ENCODE assay signal across 12 cellular contexts in genomic region chr6:1701668-1702353, GRCh38.
DNase-seq lines count a peak whose midpoint lies in the region; ATAC-seq, FAIRE-seq and TF ChIP-seq lines count a peak whose summit lies in the region.
"Had no signal": no experiment of that assay in that cellular context is flagged by ENCODE, and none has a peak within 500 bp of the region (broad histone marks: within the 10 kb centered on the region; RNA-seq: fewer than 3 reads in every experiment).

No MANE protein-coding gene starts in this region.

- intact Hi-C loops in mammary epithelial cell (cut with micrococcal nuclease): no loop called here
- intact Hi-C loops in breast epithelium (cut with DNase I; ENCODE audit: low total_unique reads): no loop called here
- intact Hi-C loops in aorta (cut with DNase I): loop anchor here (5.0 to 10.0 kb wide), 5 partner anchors 63 to 393 kb away; no protein-coding TSS in a partner anchor

- H4K20me1 ChIP-seq in mammary epithelial cell (ENCODE audit: insufficient read depth, low read length): no peaks in the 10 kb centered on the region

- dilution Hi-C loops in mammary epithelial cell (cut with HindIII; ENCODE audit: low sequenced_read_pairs): no loop called here

- H3K9ac ChIP-seq in mammary epithelial cell (ENCODE audit: insufficient read depth, low read length) (peak overlapping the region; percentile 58), mesenchymal stem cell (ENCODE audit: low read length) (peak overlapping the region; percentile 73)

- no peak overlapping the region for H3K4ac ChIP-seq in mesenchymal stem cell (ENCODE audit: low read depth in 1 of 2, low read length in 2 of 2)

- no peak overlapping the region for H3K14ac ChIP-seq in mesenchymal stem cell (ENCODE audit: low read length in 2 of 2)

- WGBS in mammary epithelial cell (ENCODE audit: low coverage, missing lambda C conversion rate): 29% methylated on average over 11 of the region's 12 CpGs
- 71% methylated on average over 11 of the region's 12 CpGs for WGBS in mesenchymal stem cell
- WGBS in aorta, 2 donors: 5 to 6% methylated on average over 12 of the region's 12 CpGs

- no TSS peak for BruUV-seq in mammary epithelial cell (replicated peaks; lab: Mats Ljungman, UMichigan)

- H2AK5ac ChIP-seq in mesenchymal stem cell (ENCODE audit: low read length, severe bottlenecking): no peak overlapping the region

- peak overlapping the region; percentile 77 for H3K27ac ChIP-seq in mammary epithelial cell (ENCODE audit: insufficient read depth, low read depth, low read length)
- H3K27ac ChIP-seq in breast epithelium: no peak overlapping the region
- peak overlapping the region; percentile 91 for H3K27ac ChIP-seq in mesenchymal stem cell (ENCODE audit: low read length, poor library complexity, severe bottlenecking)
- H3K27ac ChIP-seq in aorta (ENCODE audit: low read depth in 1 of 2, low read length in 2 of 2): peak overlapping the region; percentile 91 to 92

- no peak overlapping the region for H2BK15ac ChIP-seq in mesenchymal stem cell (ENCODE audit: low read depth, poor library complexity, severe bottlenecking)

- no peak for TF ChIP-seq CTCF in mammary epithelial cell (conservative IDR thresholded peaks at IDR 0.05 in 1 of 2, IDR thresholded peaks at IDR 0.05 in 1 of 2; ENCODE audit: extremely low read depth in 1 of 2, insufficient read depth in 1 of 2, low read depth in 1 of 2, low read length in 2 of 2)
- TF ChIP-seq CTCF in breast epithelium (IDR thresholded peaks at IDR 0.05): no peak
- no peak for TF ChIP-seq CTCF in choroid plexus epithelial cell (conservative IDR thresholded peaks at IDR 0.05; ENCODE audit: low read depth, low read length)
- no peak for TF ChIP-seq CTCF in GM13977 (IDR thresholded peaks at IDR 0.05; ENCODE audit: extremely low read depth, insufficient read depth, missing control alignments)

- no peaks in the 10 kb centered on the region for H3K79me2 ChIP-seq in mammary epithelial cell (ENCODE audit: insufficient read depth, low read length)

- CTCF ChIA-PET in mammary epithelial cell (lab: Charles Lee; ENCODE audit: low non-redundant PET): no interaction called here

- no peaks in the 10 kb centered on the region for H3K36me3 ChIP-seq in mammary epithelial cell (ENCODE audit: insufficient read depth, low read length)
- no peaks in the 10 kb centered on the region for H3K36me3 ChIP-seq in breast epithelium
- peaks cover 0 to 3% of the 10 kb centered on the region in 2 experiments for H3K36me3 ChIP-seq in mesenchymal stem cell (ENCODE audit: control insufficient read depth in 1 of 2, insufficient read depth in 2 of 2, low read depth in 1 of 2, low read length in 2 of 2)
- H3K36me3 ChIP-seq in aorta (ENCODE audit: control insufficient read depth in 1 of 2, insufficient read depth in 2 of 2, low read length in 1 of 2): no peaks in the 10 kb centered on the region

- H3K4me2 ChIP-seq in mammary epithelial cell (ENCODE audit: insufficient read depth, low read depth, low read length) (peak overlapping the region; percentile 64), mesenchymal stem cell (ENCODE audit: low read length, poor library complexity, severe bottlenecking) (peak overlapping the region; percentile 31)

- in situ Hi-C loops in mammary epithelial cell (cut with MboI; ENCODE audit: low sequenced_read_pairs in 2 of 2) (no loop called here), GM13977 (cut with MboI; ENCODE audit: low pct_unique_long_range_greater_than_20kb, low sequenced_read_pairs, unreplicated experiment) (no loop called here)

- peak; percentile 77 for ATAC-seq in aorta (ENCODE audit: low FRiP score)

- H2BK5ac ChIP-seq in mesenchymal stem cell (ENCODE audit: low read depth, low read length, poor library complexity, severe bottlenecking): no peak overlapping the region

- H3K27me3 ChIP-seq in mammary epithelial cell (ENCODE audit: insufficient read depth, low read length) (no peaks in the 10 kb centered on the region), breast epithelium (no peaks in the 10 kb centered on the region), mesenchymal stem cell (ENCODE audit: control insufficient read depth in 1 of 2, insufficient read depth in 1 of 2, low read length in 2 of 2) (no peaks in the 10 kb centered on the region), aorta (ENCODE audit: control insufficient read depth in 1 of 2, insufficient read depth in 2 of 2, low read length in 1 of 2) (no peaks in the 10 kb centered on the region)

- peaks cover 41% of the 10 kb centered on the region for H3K4me1 ChIP-seq in mammary epithelial cell (ENCODE audit: insufficient read depth, low read length)
- no peaks in the 10 kb centered on the region for H3K4me1 ChIP-seq in breast epithelium
- H3K4me1 ChIP-seq in mesenchymal stem cell (ENCODE audit: control insufficient read depth, insufficient read depth, low read depth, low read length): peaks cover 18% of the 10 kb centered on the region
- H3K4me1 ChIP-seq in aorta (ENCODE audit: control insufficient read depth in 1 of 2, insufficient read depth in 2 of 2, low read length in 2 of 2): peaks cover 0 to 18% of the 10 kb centered on the region in 2 donors

- no peaks in the 10 kb centered on the region for H3K9me3 ChIP-seq in mammary epithelial cell (replicated peaks; ENCODE audit: insufficient read depth, low read length)
- H3K9me3 ChIP-seq in breast epithelium: no peaks in the 10 kb centered on the region
- H3K9me3 ChIP-seq in mesenchymal stem cell (ENCODE audit: control insufficient read depth, low read length): no peaks in the 10 kb centered on the region
- H3K9me3 ChIP-seq in aorta (ENCODE audit: control insufficient read depth, low read length): no peaks in the 10 kb centered on the region

- no peak overlapping the region for H2BK12ac ChIP-seq in mesenchymal stem cell (ENCODE audit: low read length in 2 of 2)

- FAIRE-seq in GM19239 (lab: Jason Lieb, UNC): no peak
- FAIRE-seq: endometrium had no signal

- H3K79me1 ChIP-seq in mesenchymal stem cell (replicated peaks; ENCODE audit: low read length, poor library complexity, severe bottlenecking): no peaks in the 10 kb centered on the region

- TF ChIP-seq POLR2A in breast epithelium (IDR thresholded peaks at IDR 0.05): no peak

- H3K23ac ChIP-seq in mesenchymal stem cell (ENCODE audit: low read length in 2 of 2): no peak overlapping the region

- no peak overlapping the region for H4K8ac ChIP-seq in mesenchymal stem cell (ENCODE audit: low read length)

- peak overlapping the region in 1 of 3 experiments; percentile 24 for H3K4me3 ChIP-seq in mammary epithelial cell (replicated peaks in 1 of 3; ENCODE audit: insufficient read depth in 1 of 3, low read depth in 2 of 3, low read length in 3 of 3)
- H3K4me3 ChIP-seq in breast epithelium: no peak overlapping the region
- H3K4me3 ChIP-seq in choroid plexus epithelial cell (ENCODE audit: low read depth, low read length): no peak overlapping the region
- H3K4me3 ChIP-seq in mesenchymal stem cell (ENCODE audit: insufficient read depth in 1 of 2, low read depth in 1 of 2, low read length in 2 of 2): peak overlapping the region in 1 of 2 experiments; percentile 62
- H3K4me3 ChIP-seq in aorta (ENCODE audit: low read length in 2 of 2): no peak overlapping the region

- H3K18ac ChIP-seq in mesenchymal stem cell (ENCODE audit: low read depth in 1 of 2, low read length in 2 of 2): no peak overlapping the region

- no peak overlapping the region for H2BK120ac ChIP-seq in mesenchymal stem cell (ENCODE audit: low read depth, low read length)

- DNase-seq in mammary epithelial cell (no peak), breast epithelium (ENCODE audit: low spot score in 2 of 2) (no peak), choroid plexus epithelial cell (ENCODE audit: low read depth) (peak; percentile 66), mesenchymal stem cell (peak; percentile 35), aorta (peak; percentile 71 to 83), GM13977 (ENCODE audit: low spot score) (no peak), GM19239 (ENCODE audit: insufficient read length, low spot score) (no peak)
- no peak for DNase-seq in activated CD4-positive, CD25-positive, alpha-beta regulatory T cell (lab: John Stamatoyannopoulos, UW)
- DNase-seq: 8988T; activated effector memory CD4-positive, alpha-beta T cell treated with anti-CD3 and anti-CD28 coated beads, Interleukin-2, amount 50 U/mL, for 16 hours; GDM1 had no signal

- H2AFZ ChIP-seq in mammary epithelial cell (ENCODE audit: low read depth, low read length): peak overlapping the region; percentile 75
- no peak overlapping the region for H2AFZ ChIP-seq in mesenchymal stem cell (ENCODE audit: low read depth, low read length)

- no peak overlapping the region for H4K91ac ChIP-seq in mesenchymal stem cell (ENCODE audit: low read length)

Comparison
In these comparisons a context has a peak if more than half of its experiments do, and no peak if none do; other contexts are left out.
1. H3K27ac ChIP-seq: peak in mammary epithelial cell (single experiment), mesenchymal stem cell (single experiment) and aorta (2 of 2); none in breast epithelium (0 of 2).
2. DNase-seq: peak in choroid plexus epithelial cell (single experiment), mesenchymal stem cell (single experiment) and aorta (2 of 2); none in mammary epithelial cell (single experiment), breast epithelium (0 of 2), activated CD4-positive, CD25-positive, alpha-beta regulatory T cell (0 of 4), GM13977 (single experiment) and GM19239 (single experiment).
3. intact Hi-C loops: an anchor here in aorta (5.0 to 10.0 kb wide); none called in mammary epithelial cell and breast epithelium.